In genomic region chr12:123364532-123365140, GRCh38 we compare ENCODE assay signal across 8 cellular contexts. TPM values are rescaled to one million over a fixed set of nuclear protein-coding genes. Genes with fewer than 3 reads are reported as not detected.
DNase-seq lines count a peak whose midpoint lies in the region; ATAC-seq, FAIRE-seq and TF ChIP-seq lines count a peak whose summit lies in the region.

SBNO1 (minus strand) TSS chr12:123364847; CDS start chr12:123350441, 14,406 bp downstream.

- no peak for FAIRE-seq in keratinocyte (lab: Jason Lieb, UNC)

- ATAC-seq in GM18520 (IDR thresholded peaks at IDR 0.05; ENCODE audit: unreplicated experiment): peak; percentile 20
- ATAC-seq in HG03045 (IDR thresholded peaks at IDR 0.05; ENCODE audit: unreplicated experiment): peak; percentile 37
- no peak for ATAC-seq in GM21367 (IDR thresholded peaks at IDR 0.05; ENCODE audit: unreplicated experiment)

- H2AFZ ChIP-seq in keratinocyte (ENCODE audit: control insufficient read depth, low read length): peak within 1 kb of the TSS; percentile 98

- dilution Hi-C loops in keratinocyte (cut with MboI; ENCODE audit: extremely low pct_ligation_motif_present, low sequenced_read_pairs): no loop called here

- peak within 1 kb of the TSS; percentile 100 for H3K4me2 ChIP-seq in keratinocyte (ENCODE audit: control insufficient read depth, extremely low read depth, insufficient read depth, low read depth, low read length)

- H3K4me1 ChIP-seq in keratinocyte (ENCODE audit: control insufficient read depth, extremely low read depth, insufficient read depth, low read length): peaks cover 8% of the 10 kb centered on the region

- H3K9me3 ChIP-seq in keratinocyte (ENCODE audit: control insufficient read depth, low read depth, low read length): no peaks in the 10 kb centered on the region

- H3K9ac ChIP-seq in keratinocyte (ENCODE audit: control insufficient read depth, extremely low read depth, insufficient read depth, low read length): peak within 1 kb of the TSS; percentile 93

- DNase-seq in NCI-H2196 treated with DMSO at 0.1 percent for 48 hours (lab: John Stamatoyannopoulos, UW; ENCODE audit: unreplicated experiment) (peak; percentile 84), cardiac fibroblast (ENCODE audit: low read depth in 2 of 2) (peak; percentile 91 to 93), keratinocyte (ENCODE audit: low read depth, low spot score) (peak; percentile 58)
- DNase-seq in stimulated activated CD4-positive, alpha-beta T cell treated with anti-CD3 and anti-CD28 coated beads, Interleukin-15, amount 100 ng/mL, for 1 hour (ENCODE audit: low read depth in 1 of 2, low spot score in 1 of 2): peak; percentile 83 to 85

- H3K79me2 ChIP-seq in keratinocyte (ENCODE audit: control insufficient read depth, insufficient read depth, low read length): peaks cover 47% of the 10 kb centered on the region

- peak within 1 kb of the TSS; percentile 91 to 97 for H3K4me3 ChIP-seq in cardiac fibroblast (replicated peaks in 1 of 2; ENCODE audit: low read depth in 2 of 2, low read length in 2 of 2)
- H3K4me3 ChIP-seq in keratinocyte (ENCODE audit: control insufficient read depth in 2 of 3, extremely low read depth in 1 of 3, insufficient read depth in 2 of 3, low read depth in 1 of 3, low read length in 3 of 3): peak within 1 kb of the TSS; percentile 79 to 94 (median 89)

- H3K9me1 ChIP-seq in keratinocyte (ENCODE audit: control insufficient read depth, extremely low read depth, insufficient read depth, low read length): no peaks in the 10 kb centered on the region

- H4K20me1 ChIP-seq in keratinocyte (ENCODE audit: control insufficient read depth, extremely low read depth, insufficient read depth, low read length): no peaks in the 10 kb centered on the region

- TF ChIP-seq CTCF in VCaP (conservative IDR thresholded peaks at IDR 0.05) (no peak), cardiac fibroblast (IDR thresholded peaks at IDR 0.05; ENCODE audit: low read depth, low read length) (no peak), keratinocyte (optimal IDR thresholded peaks at IDR 0.05 in 1 of 3, IDR thresholded peaks at IDR 0.05 in 1 of 3, conservative IDR thresholded peaks at IDR 0.05 in 1 of 3; ENCODE audit: extremely low read depth in 1 of 3, insufficient read depth in 2 of 3, low read length in 3 of 3) (no peak)

- H3K27ac ChIP-seq in VCaP (peak within 1 kb of the TSS; percentile 93), keratinocyte (ENCODE audit: control insufficient read depth, insufficient read depth, low read length) (peak within 1 kb of the TSS; percentile 97)

- no peaks in the 10 kb centered on the region for H3K27me3 ChIP-seq in keratinocyte (ENCODE audit: control insufficient read depth, extremely low read depth, insufficient read depth, low read length)

- H3K36me3 ChIP-seq in keratinocyte (ENCODE audit: control insufficient read depth in 2 of 2, extremely low read depth in 1 of 2, insufficient read depth in 2 of 2, low read length in 2 of 2): no peaks in the 10 kb centered on the region

RNA-seq across cellular contexts. Expression of gene SBNO1, which starts in this region (rescaled TPM):
- 11.0 to 18.4 TPM (median 12.0 TPM) in 3 replicates for polyA plus RNA-seq in keratinocyte
- polyA plus RNA-seq in keratinocyte (2011; ENCODE audit: low read depth): 40.5 TPM
- polyA plus RNA-seq in keratinocyte (2011; cell fraction: cytosol; rRNA removed): 7.3 and 11.4 TPM in 2 replicates
- polyA plus RNA-seq in keratinocyte (2011; cell fraction: nucleus; rRNA removed): 11.7 and 15.2 TPM in 2 replicates
- polyA plus RNA-seq in keratinocyte (2012; ENCODE audit: low replicate concordance): 19.2 and 21.2 TPM in 2 replicates
- polyA minus RNA-seq in keratinocyte: 9.0 to 42.9 TPM (median 18.4 TPM) in 3 replicates
- polyA minus RNA-seq in keratinocyte (2011; cell fraction: cytosol; rRNA and poly(A)+ RNA removed): 14.4 TPM
- 14.5 and 32.3 TPM in 2 replicates for polyA minus RNA-seq in keratinocyte (2011; cell fraction: nucleus; rRNA and poly(A)+ RNA removed)
